ENCODE assay signal across 35 cellular contexts in the genomic region with DNA sequence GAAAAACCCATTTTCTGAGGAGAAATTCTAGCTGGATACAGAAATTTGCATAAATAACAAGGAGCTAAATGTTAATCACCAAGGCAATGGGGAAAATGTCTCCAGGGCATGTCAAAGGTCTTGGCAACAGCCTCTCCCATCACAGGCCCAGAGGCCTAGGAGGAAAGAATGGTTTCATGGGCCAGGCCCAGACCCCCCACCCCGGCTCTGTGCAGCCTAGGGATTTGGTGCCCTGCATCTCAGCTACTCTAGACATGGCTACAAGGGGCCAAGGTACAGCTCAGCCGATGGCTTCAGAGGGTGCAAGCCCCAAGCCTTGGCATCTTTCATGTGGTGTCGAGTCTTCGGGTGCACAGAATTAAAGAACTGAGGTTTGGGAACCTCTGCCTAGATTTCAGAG.
"Had no signal": no experiment of that assay in that cellular context is flagged by ENCODE, and none has a peak within 500 bp of the region (broad histone marks: within the 10 kb centered on the region; RNA-seq: fewer than 3 reads in every experiment).

No MANE protein-coding gene starts in this region.

- H3K36me3 ChIP-seq: MG63 had no signal

- H3K4me3 ChIP-seq: MG63 had no signal

- H3K9me3 ChIP-seq: MG63 had no signal

- H3K27me3 ChIP-seq: MG63 had no signal

- DNase-seq: Karpas-422, Kasumi-1, MG63, MM.1S, MV-4-11, NCI-H1048, NCI-H1092, NCI-H1092 treated with DMSO at 0.1 percent for 48 hours, NCI-H1105, NCI-H1105 treated with DMSO at 0.1 percent for 48 hours, NCI-H1417, NCI-H1417 treated with DMSO at 0.1 percent for 48 hours, NCI-H1436, NCI-H1436 treated with DMSO at 0.1 percent for 48 hours, NCI-H1694, NCI-H1694 treated with DMSO at 0.1 percent for 48 hours, NCI-H187, NCI-H187 treated with DMSO at 0.1 percent for 48 hours, NCI-H1930, NCI-H2029, NCI-H2029 treated with DMSO at 0.1 percent for 48 hours, NCI-H2081, NCI-H2081 treated with DMSO at 0.1 percent for 48 hours, NCI-H2107, NCI-H2171, NCI-H2171 treated with DMSO at 0.1 percent for 48 hours, NCI-H2227 treated with DMSO at 0.1 percent for 48 hours, NCI-H226, NCI-H345, NCI-H446, NCI-H446 treated with DMSO at 0.1 percent for 48 hours, NCI-H510A, NCI-H510A treated with DMSO at 0.1 percent for 48 hours, NCI-H524, NCI-H524 treated with DMSO at 0.1 percent for 48 hours had no signal
